2 cellular contexts compared by ENCODE assay signal in genomic region chr1:156631152-156631551, GRCh38.
TF ChIP-seq lines count a peak whose summit lies in the region.

No MANE protein-coding gene starts in this region.

TF ChIP-seq in HEK293T, 16 proteins besides CTCF, POLR2A, EP300 and RAD21:
- peak; percentile 65 for TF ChIP-seq ZNF384 (IDR thresholded peaks at IDR 0.05)

TF ChIP-seq in HepG2, 621 proteins besides CTCF, POLR2A, EP300 and RAD21:
- TF ChIP-seq ZNF770 (CRISPR knock-in tag; IDR thresholded peaks at IDR 0.05) = 0 out of 2 replicates have a peak, but pooled peaks have one; percentile 21
